ENCODE assay signal across 8 cellular contexts in the genomic region with DNA sequence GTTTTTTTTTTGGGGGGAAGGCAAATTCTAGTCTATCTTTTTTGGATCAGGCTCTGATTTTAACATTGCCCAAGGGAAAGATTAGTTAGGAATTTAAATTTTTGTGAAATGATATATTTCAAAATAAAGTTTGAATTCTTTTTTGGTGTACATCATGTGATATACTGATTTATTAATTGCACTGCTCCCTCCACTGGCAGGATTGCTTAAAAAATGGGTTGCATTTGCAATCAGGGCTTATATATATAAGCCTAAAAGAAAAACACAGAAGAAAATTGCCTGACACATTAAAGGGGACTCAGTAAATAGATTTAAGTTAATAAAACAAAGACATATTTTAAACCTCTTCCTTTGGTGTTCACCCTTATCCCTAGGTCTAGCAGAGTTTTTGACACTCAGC. TPM values are rescaled to one million over a fixed set of nuclear protein-coding genes. Genes with fewer than 3 reads are reported as not detected.
A peak's percentile ranks its signal among the peaks of the same experiment; 100 is the strongest.
DNase-seq lines count a peak whose midpoint lies in the region; ATAC-seq and TF ChIP-seq lines count a peak whose summit lies in the region.

No MANE protein-coding gene starts in this region.

- ATAC-seq in HG03342 (IDR thresholded peaks at IDR 0.05; ENCODE audit: unreplicated experiment) = no peak
- ATAC-seq in GM21786 (IDR thresholded peaks at IDR 0.05; ENCODE audit: unreplicated experiment) = no peak

- TF ChIP-seq CTCF in fibroblast of mammary gland (conservative IDR thresholded peaks at IDR 0.05; ENCODE audit: control insufficient read depth, insufficient read depth, low read depth, low read length) (peak; percentile 46), thyroid gland (IDR thresholded peaks at IDR 0.05) (no peak)

- H3K27ac ChIP-seq in thyroid gland = no peak overlapping the region

- H3K9me3 ChIP-seq in thyroid gland = no peaks in the 10 kb centered on the region

- intact Hi-C loops in thyroid gland (cut with DNase I) = no loop called here

- no peaks in the 10 kb centered on the region for H3K36me3 ChIP-seq in thyroid gland

- peaks cover 0 to 9% of the 10 kb centered on the region in 2 donors for H3K4me1 ChIP-seq in thyroid gland

- DNase-seq in GF-D8 (lab: John Stamatoyannopoulos, UW) (peak; percentile 73), RPMI7951 (ENCODE audit: low read depth) (peak; percentile 34), fibroblast of mammary gland (ENCODE audit: low read depth) (peak; percentile 65), renal cortical epithelial cell (ENCODE audit: low read depth) (peak; percentile 24), NCI-H1436 treated with DMSO at 0.1 percent for 48 hours (lab: John Stamatoyannopoulos, UW) (no peak), thyroid gland (no peak)

- no peak for TF ChIP-seq POLR2A in thyroid gland (IDR thresholded peaks at IDR 0.05)

- H3K27me3 ChIP-seq in thyroid gland = no peaks in the 10 kb centered on the region

- H3K4me3 ChIP-seq in fibroblast of mammary gland (ENCODE audit: control insufficient read depth, low read depth, low read length) (peak overlapping the region; percentile 85), thyroid gland (replicated peaks in 1 of 3) (peak overlapping the region in 1 of 3 donors; percentile 67)

RNA-seq across cellular contexts. Expression of gene DYNC2H1, which starts 1.2 kb away (rescaled TPM):
- total RNA-seq in RPMI7951 (2014; rRNA removed; shearing (Covaris generic)) = 13.8 and 18.5 TPM in 2 replicates
- total RNA-seq in renal cortical epithelial cell (10.8 and 43.2 TPM in 2 replicates), thyroid gland (10 to 100 TPM; 36.9 to 41.2 (median 40.0) TPM)

RNA-seq across cellular contexts. Expression of gene DCUN1D5, which starts 18.4 kb away (rescaled TPM):
- 81.6 and 106 TPM in 2 replicates for total RNA-seq in RPMI7951 (2014; rRNA removed; shearing (Covaris generic))
- total RNA-seq in renal cortical epithelial cell (42.6 and 94.5 TPM in 2 replicates), thyroid gland (10 to 100 TPM; 27.4 to 44.9 (median 36.8) TPM)

Comparison
In these comparisons a context has a peak if more than half of its experiments do, and no peak if none do; other contexts are left out.
1. DNase-seq: peak in GF-D8 (single experiment), RPMI7951 (single experiment), fibroblast of mammary gland (single experiment) and renal cortical epithelial cell (single experiment); none in NCI-H1436 treated with DMSO at 0.1 percent for 48 hours (single experiment) and thyroid gland (0 of 2).